ENCODE assay signal across 23 cellular contexts in the genomic region with DNA sequence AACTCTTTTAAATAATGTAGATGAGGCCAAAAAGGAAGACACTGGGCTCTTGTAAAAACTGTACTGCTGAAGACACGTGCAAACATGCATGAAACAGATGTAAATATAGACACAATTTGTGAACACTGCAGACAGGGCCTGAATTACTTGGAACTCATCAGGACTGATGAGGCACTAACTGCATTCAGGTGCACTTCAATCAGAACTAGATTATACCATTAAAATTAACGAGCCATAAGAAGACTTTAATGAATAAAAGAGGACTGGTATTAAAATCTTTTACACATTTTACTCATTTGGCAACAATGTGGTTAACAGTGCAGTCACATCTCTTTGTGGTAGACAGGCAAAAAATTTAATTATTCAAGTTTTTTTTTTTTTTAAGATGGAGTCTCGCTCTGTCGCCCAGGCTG. TPM values are rescaled to one million over a fixed set of nuclear protein-coding genes. Genes with fewer than 3 reads are reported as not detected.
DNase-seq lines count a peak whose midpoint lies in the region; ATAC-seq, FAIRE-seq and TF ChIP-seq lines count a peak whose summit lies in the region.
"Had no signal": no experiment of that assay in that cellular context is flagged by ENCODE, and none has a peak within 500 bp of the region (broad histone marks: within the 10 kb centered on the region; RNA-seq: fewer than 3 reads in every experiment).

No MANE protein-coding gene starts in this region.

- H3K36me3 ChIP-seq in HepG2 (replicated peaks in 1 of 2; ENCODE audit: control insufficient read depth in 1 of 2, insufficient read depth in 2 of 2, low read length in 2 of 2) = 0 out of 5 replicates have a peak, but pooled peaks cover 0 to 4% of the 10 kb centered on the region in 2 experiments

- H3K27me3 Mint-ChIP-seq in central memory CD8-positive, alpha-beta T cell = no peaks in the 10 kb centered on the region
- H3K27me3 Mint-ChIP-seq: activated naive CD8-positive, alpha-beta T cell had no signal

- in situ Hi-C loops in GM13977 (cut with MboI; ENCODE audit: low pct_unique_long_range_greater_than_20kb, low sequenced_read_pairs, unreplicated experiment) = no loop called here
- in situ Hi-C loops in HepG2 (cut with HindIII; ENCODE audit: extremely low pct_ligation_motif_present, low pct_unique_long_range_greater_than_20kb) = no loop called here

- no peaks in the 10 kb centered on the region for H3K9me3 Mint-ChIP-seq in central memory CD8-positive, alpha-beta T cell

- H4K20me1 ChIP-seq in HepG2 (ENCODE audit: insufficient read depth, low read length) = no peaks in the 10 kb centered on the region

- no peak overlapping the region for H2AFZ ChIP-seq in HepG2 (ENCODE audit: low read length)

- peaks cover 2% of the 10 kb centered on the region for H3K36me3 Mint-ChIP-seq in central memory CD8-positive, alpha-beta T cell (ENCODE audit: insufficient read depth)

- CTCF ChIA-PET in HepG2 (lab: Yijun Ruan, JAX; ENCODE audit: low intra/inter-chr PET ratio, low total read pairs) = no interaction called here

- no TSS peak for BruUV-seq in HepG2 (replicated peaks; lab: Mats Ljungman, UMichigan)

- no peak overlapping the region for H3K4me3 ChIP-seq in HepG2 (replicated peaks in 1 of 3; ENCODE audit: insufficient read depth in 1 of 3, low read depth in 2 of 3, low read length in 3 of 3)
- H3K4me3 ChIP-seq: ascending aorta, tibial nerve had no signal

- H3K4me3 Mint-ChIP-seq in central memory CD8-positive, alpha-beta T cell = no peak overlapping the region
- H3K4me3 Mint-ChIP-seq: activated naive CD8-positive, alpha-beta T cell; activated T-helper 1 cell treated with anti-CD3 and anti-CD28 coated beads, Interleukin-12 subunit alpha, Interleukin-12 subunit beta, Interleukin-2, Interleukin-4 antibody, amounts not matched to agents 30 ng/mL and 10 ng/mL and 1 ng/mL, durations not matched to agents 14 hours and 24 hours and 36 hours had no signal

- ATAC-seq in HG02870 (IDR thresholded peaks at IDR 0.05; ENCODE audit: unreplicated experiment) = peak; percentile 41
- ATAC-seq in central memory CD8-positive, alpha-beta T cell (replicated peaks; ENCODE audit: extremely low read depth, poor library complexity, severe bottlenecking) = peak; percentile 58
- no peak for ATAC-seq in HG03045 (IDR thresholded peaks at IDR 0.05; ENCODE audit: unreplicated experiment)
- ATAC-seq in HepG2 = no peak

- no peak overlapping the region for H3K9ac ChIP-seq in HepG2 (ENCODE audit: insufficient read depth, low read depth, low read length)

- H3K27ac ChIP-seq in HepG2 (ENCODE audit: extremely low read length, insufficient read depth, low read length) = no peak overlapping the region
- H3K27ac ChIP-seq: 22Rv1, ascending aorta, tibial nerve had no signal

- WGBS in HepG2 (ENCODE audit: low lambda C conversion rate) = 99% methylated on average over 4 of the region's 4 CpGs

- H3K27ac Mint-ChIP-seq in central memory CD8-positive, alpha-beta T cell (ENCODE audit: low read depth) = no peak overlapping the region
- H3K27ac Mint-ChIP-seq: activated naive CD8-positive, alpha-beta T cell; activated T-helper 1 cell treated with anti-CD3 and anti-CD28 coated beads, Interleukin-12 subunit alpha, Interleukin-12 subunit beta, Interleukin-2, Interleukin-4 antibody, amounts not matched to agents 30 ng/mL and 10 ng/mL and 1 ng/mL, durations not matched to agents 14 hours and 24 hours and 36 hours had no signal

- H3K4me1 Mint-ChIP-seq in central memory CD8-positive, alpha-beta T cell = peaks cover 41% of the 10 kb centered on the region

- peaks cover 15% of the 10 kb centered on the region for H3K79me2 ChIP-seq in HepG2 (ENCODE audit: insufficient read depth, low read length)

- TF ChIP-seq CTCF in GM13977 (IDR thresholded peaks at IDR 0.05; ENCODE audit: extremely low read depth, insufficient read depth, missing control alignments) (no peak), HepG2 (CRISPR knock-in tag; IDR thresholded peaks at IDR 0.05) (no peak)

- POLR2A ChIA-PET in HepG2 (lab: Yijun Ruan, JAX) = no interaction called here

- no peak for TF ChIP-seq RAD21 in HepG2 (CRISPR knock-in tag; IDR thresholded peaks at IDR 0.05)

- H3K9me3 ChIP-seq in HepG2 (ENCODE audit: low read length) = peaks cover 14% of the 10 kb centered on the region

- TF ChIP-seq EP300 in HepG2 (IDR thresholded peaks at IDR 0.05; ENCODE audit: low read depth in 2 of 2, low read length in 2 of 2) (no peak), HepG2 (CRISPR knock-in tag; IDR thresholded peaks at IDR 0.05; ENCODE audit: borderline replicate concordance) (no peak)

- no peak for TF ChIP-seq POLR2A in HepG2 (IDR thresholded peaks at IDR 0.05; ENCODE audit: insufficient read depth in 1 of 2, low read depth in 2 of 2, low read length in 2 of 2)

- intact Hi-C loops in HepG2 (cut with micrococcal nuclease; ENCODE audit: unreplicated experiment) = no loop called here

- peaks cover 22% of the 10 kb centered on the region for H3K4me1 ChIP-seq in HepG2 (ENCODE audit: insufficient read depth, low read length)
- H3K4me1 ChIP-seq: ascending aorta had no signal

- no peak overlapping the region for H3K4me2 ChIP-seq in HepG2 (ENCODE audit: low read depth, low read length)

- H3K27me3 ChIP-seq in HepG2 (ENCODE audit: control insufficient read depth in 1 of 2, insufficient read depth in 2 of 2, low read length in 2 of 2) = no peaks in the 10 kb centered on the region
- H3K27me3 ChIP-seq: ascending aorta, tibial nerve had no signal

- FAIRE-seq in HepG2 (lab: Jason Lieb, UNC) = no peak
- FAIRE-seq: endothelial cell of umbilical vein, small intestine had no signal

- DNase-seq in DMS79 treated with DMSO at 0.1 percent for 48 hours (lab: John Stamatoyannopoulos, UW) = peak; percentile 12
- DNase-seq in DMS79 (lab: John Stamatoyannopoulos, UW) = no peak
- DNase-seq in GM13977 (ENCODE audit: low spot score) = peak; percentile 12
- no peak for DNase-seq in central memory CD8-positive, alpha-beta T cell (ENCODE audit: low spot score in 2 of 2)
- DNase-seq in NOMO-1 treated with dmso at 0.1 percent for 144 hours (lab: John Stamatoyannopoulos, UW; ENCODE audit: unreplicated experiment) = no peak
- DNase-seq in HepG2 (ENCODE audit: low spot score) = no peak
- DNase-seq: activated CD4-positive, CD25-positive, alpha-beta regulatory T cell; caudate nucleus; dermis blood vessel endothelial cell; DMS53; NCI-H1436; NCI-H524; occipital lobe; small intestine; stimulated activated naive CD4-positive, alpha-beta T cell treated with Interleukin-2 at 50 U/mL for 16 hours had no signal

TF ChIP-seq in HepG2, 621 proteins besides CTCF, POLR2A, EP300 and RAD21 (continues in another document):
- TF ChIP-seq RFXAP (CRISPR knock-in tag; IDR thresholded peaks at IDR 0.05; ENCODE audit: borderline replicate concordance) (no peak), ZNF550 (CRISPR knock-in tag; IDR thresholded peaks at IDR 0.05; ENCODE audit: borderline replicate concordance) (no peak), ZNF644 (CRISPR knock-in tag; IDR thresholded peaks at IDR 0.05; ENCODE audit: low read depth) (no peak)

RNA-seq across cellular contexts. Expression of a gene that starts 13.4 kb away (rescaled TPM):
- total RNA-seq in HepG2 (2016; rRNA removed; fragmentation: Illumina TruSeq; extraction: Trizol) = 52.5 and 70.7 TPM in 2 replicates
- 25.2 and 26.8 TPM in 2 replicates for total RNA-seq in HepG2 (2016; cell fraction: cytosol; rRNA removed; fragmentation: Illumina TruSeq; extraction: Trizol; ENCODE audit: low read depth)
- 52.8 and 69.9 TPM in 2 replicates for total RNA-seq in HepG2 (2016; cell fraction: insoluble cytoplasmic fraction; rRNA removed; fragmentation: Illumina TruSeq; extraction: Trizol)
- total RNA-seq in HepG2 (2016; cell fraction: membrane; rRNA removed; fragmentation: Illumina TruSeq; extraction: Trizol) = 46.9 and 48.3 TPM in 2 replicates
- 26.3 and 28.6 TPM in 2 replicates for total RNA-seq in HepG2 (2016; cell fraction: nucleus; rRNA removed; fragmentation: Illumina TruSeq; extraction: Trizol)
- 20.1 and 28.7 TPM in 2 replicates for polyA plus RNA-seq in HepG2 (2011; rRNA removed)
- 10.2 and 15.7 TPM in 2 replicates for polyA plus RNA-seq in HepG2 (2011; cell fraction: cytosol; rRNA removed)
- polyA plus RNA-seq in HepG2 (2011; cell fraction: nucleus; rRNA removed) = 7.6 and 12.3 TPM in 2 replicates
- polyA plus RNA-seq in HepG2 (2012) = 29.6 and 38.6 TPM in 2 replicates
- 26.9 and 35.4 TPM in 2 replicates for polyA plus RNA-seq in HepG2 (2016; cell fraction: cytosol; fragmentation: Illumina TruSeq; extraction: Trizol; ENCODE audit: low read depth)
- polyA plus RNA-seq in HepG2 (2016; cell fraction: insoluble cytoplasmic fraction; fragmentation: Illumina TruSeq; extraction: Trizol; ENCODE audit: low read depth) = 89.5 and 100 TPM in 2 replicates
- polyA plus RNA-seq in HepG2 (2016; cell fraction: membrane; fragmentation: Illumina TruSeq; extraction: Trizol; ENCODE audit: low read depth) = 41.3 and 43.4 TPM in 2 replicates
- polyA plus RNA-seq in HepG2 (2016; cell fraction: nucleus; fragmentation: Illumina TruSeq; extraction: Trizol; ENCODE audit: insufficient read depth, low read depth) = 57.8 and 58.2 TPM in 2 replicates
- 3.6 and 4.8 TPM in 2 replicates for polyA minus RNA-seq in HepG2 (2011; rRNA and poly(A)+ RNA removed; ENCODE audit: low replicate concordance)
- 9.1 and 10.1 TPM in 2 replicates for polyA minus RNA-seq in HepG2 (2011; cell fraction: cytosol; rRNA and poly(A)+ RNA removed)
- polyA minus RNA-seq in HepG2 (2011; cell fraction: nucleus; rRNA and poly(A)+ RNA removed) = 15.5 and 19.0 TPM in 2 replicates

RNA-seq across cellular contexts. Expression of a gene that starts 54.9 kb away (rescaled TPM):
- total RNA-seq in HepG2 (2016; rRNA removed; fragmentation: Illumina TruSeq; extraction: Trizol) = 0.69 and 1.2 TPM in 2 replicates
- 0.26 and 0.40 TPM in 2 replicates for total RNA-seq in HepG2 (2016; cell fraction: cytosol; rRNA removed; fragmentation: Illumina TruSeq; extraction: Trizol; ENCODE audit: low read depth)
- 0.86 and 2.7 TPM in 2 replicates for total RNA-seq in HepG2 (2016; cell fraction: insoluble cytoplasmic fraction; rRNA removed; fragmentation: Illumina TruSeq; extraction: Trizol)
- 0.34 TPM in 1 of 2 replicates, not detected in the other for total RNA-seq in HepG2 (2016; cell fraction: membrane; rRNA removed; fragmentation: Illumina TruSeq; extraction: Trizol)
- 1.6 and 2.3 TPM in 2 replicates for total RNA-seq in HepG2 (2016; cell fraction: nucleus; rRNA removed; fragmentation: Illumina TruSeq; extraction: Trizol)
- 8.8 and 11.5 TPM in 2 replicates for polyA plus RNA-seq in HepG2 (2011; rRNA removed)
- 5.2 and 9.5 TPM in 2 replicates for polyA plus RNA-seq in HepG2 (2011; cell fraction: cytosol; rRNA removed)
- polyA plus RNA-seq in HepG2 (2011; cell fraction: nucleus; rRNA removed) = 37.6 and 43.4 TPM in 2 replicates
- polyA plus RNA-seq in HepG2 (2012) = 2.9 and 3.0 TPM in 2 replicates
- polyA plus RNA-seq in HepG2 (2016; cell fraction: cytosol; fragmentation: Illumina TruSeq; extraction: Trizol; ENCODE audit: low read depth) = not detected in 2 replicates
- polyA plus RNA-seq in HepG2 (2016; cell fraction: insoluble cytoplasmic fraction; fragmentation: Illumina TruSeq; extraction: Trizol; ENCODE audit: low read depth) = 0.56 and 0.89 TPM in 2 replicates
- 0.26 and 0.47 TPM in 2 replicates for polyA plus RNA-seq in HepG2 (2016; cell fraction: membrane; fragmentation: Illumina TruSeq; extraction: Trizol; ENCODE audit: low read depth)
- 1.3 and 1.8 TPM in 2 replicates for polyA plus RNA-seq in HepG2 (2016; cell fraction: nucleus; fragmentation: Illumina TruSeq; extraction: Trizol; ENCODE audit: insufficient read depth, low read depth)
- polyA minus RNA-seq in HepG2 (2011; rRNA and poly(A)+ RNA removed; ENCODE audit: low replicate concordance) = 23.5 TPM in 1 of 2 replicates, not detected in the other
- polyA minus RNA-seq in HepG2 (2011; cell fraction: cytosol; rRNA and poly(A)+ RNA removed) = 5.5 and 5.6 TPM in 2 replicates
- 15.1 and 15.5 TPM in 2 replicates for polyA minus RNA-seq in HepG2 (2011; cell fraction: nucleus; rRNA and poly(A)+ RNA removed)
- total RNA-seq: activated T-helper 1 cell treated with anti-CD3 and anti-CD28 coated beads, Interleukin-12 subunit alpha, Interleukin-12 subunit beta, Interleukin-2, Interleukin-4 antibody, amounts not matched to agents 30 ng/mL and 10 ng/mL and 1 ng/mL, durations not matched to agents 14 hours and 24 hours and 36 hours; endothelial cell of umbilical vein had no signal
- polyA plus RNA-seq: endothelial cell of umbilical vein had no signal

Comparison
In these comparisons a context has a peak if more than half of its experiments do, and no peak if none do; other contexts are left out.
1. DNase-seq: peak in DMS79 treated with DMSO at 0.1 percent for 48 hours (single experiment) and GM13977 (single experiment); none in DMS79 (single experiment), central memory CD8-positive, alpha-beta T cell (0 of 2), NOMO-1 treated with dmso at 0.1 percent for 144 hours (single experiment) and HepG2 (single experiment).
2. ATAC-seq: peak in HG02870 (single experiment) and central memory CD8-positive, alpha-beta T cell (single experiment); none in HG03045 (single experiment) and HepG2 (single experiment).